Comparison of ENCODE assay signal across 10 cellular contexts in genomic region chr7:26857170-26857533, GRCh38. TPM values are rescaled to one million over a fixed set of nuclear protein-coding genes. Genes with fewer than 3 reads are reported as not detected.
DNase-seq lines count a peak whose midpoint lies in the region; ATAC-seq and TF ChIP-seq lines count a peak whose summit lies in the region.
"Had no signal": no experiment of that assay in that cellular context is flagged by ENCODE, and none has a peak within 500 bp of the region (broad histone marks: within the 10 kb centered on the region; RNA-seq: fewer than 3 reads in every experiment).

No MANE protein-coding gene starts in this region.

- H3K4me3 ChIP-seq in Loucy (ENCODE audit: low read length, poor library complexity, severe bottlenecking) (peak overlapping the region; percentile 86), duodenal mucosa (ENCODE audit: low read depth in 1 of 2, low read length in 2 of 2) (peak overlapping the region; percentile 5 to 42), mononuclear cell (ENCODE audit: low read length) (peak overlapping the region; percentile 3), thymus (ENCODE audit: low read length) (peak overlapping the region; percentile 16)

- no peak for ATAC-seq in HG03469 (IDR thresholded peaks at IDR 0.05; ENCODE audit: unreplicated experiment)

- H3K4me1 ChIP-seq in Loucy (ENCODE audit: insufficient read depth, low read length, poor library complexity, severe bottlenecking) (peaks cover 92% of the 10 kb centered on the region), duodenal mucosa (ENCODE audit: control insufficient read depth in 1 of 2, insufficient read depth in 2 of 2, low read length in 2 of 2) (no peaks in the 10 kb centered on the region), mononuclear cell (ENCODE audit: insufficient read depth, low read length) (peaks cover 21% of the 10 kb centered on the region), thymus (ENCODE audit: control insufficient read depth, insufficient read depth, low read length) (no peaks in the 10 kb centered on the region)

- DNase-seq in middle frontal gyrus (ENCODE audit: extremely low spot score, low spot score) = no peak
- no peak for DNase-seq in KG1 (lab: John Stamatoyannopoulos, UW)
- DNase-seq: activated CD4-positive, alpha-beta T cell treated with anti-CD3 and anti-CD28 coated beads for 4 hours; NCI-H2107; SHP77 had no signal

- H3K9ac ChIP-seq in Loucy (ENCODE audit: low read depth, low read length, poor library complexity, severe bottlenecking) (peak overlapping the region; percentile 94), duodenal mucosa (ENCODE audit: low read depth in 1 of 2, low read length in 2 of 2) (peak overlapping the region in 1 of 2 donors; percentile 14)

- peak overlapping the region; percentile 98 for H3K4me2 ChIP-seq in Loucy (ENCODE audit: low read depth, low read length, poor library complexity, severe bottlenecking)

- no peaks in the 10 kb centered on the region for H3F3A ChIP-seq in Loucy (ENCODE audit: low read depth)

- 9% methylated on average over 9 of the region's 9 CpGs for WGBS in thymus

- no peaks in the 10 kb centered on the region for H3K36me3 ChIP-seq in Loucy (ENCODE audit: insufficient read depth, low read length)
- peaks cover 0 to 2% of the 10 kb centered on the region in 2 donors for H3K36me3 ChIP-seq in duodenal mucosa (ENCODE audit: control insufficient read depth in 1 of 2, insufficient read depth in 2 of 2, low read length in 2 of 2)
- no peaks in the 10 kb centered on the region for H3K36me3 ChIP-seq in thymus (ENCODE audit: control insufficient read depth, insufficient read depth)

- H3K9me3 ChIP-seq in Loucy (ENCODE audit: insufficient read depth, low read depth, low read length) (no peaks in the 10 kb centered on the region), duodenal mucosa (ENCODE audit: control insufficient read depth in 1 of 2, low read length in 2 of 2) (no peaks in the 10 kb centered on the region), mononuclear cell (ENCODE audit: low read depth, low read length) (no peaks in the 10 kb centered on the region), thymus (ENCODE audit: control insufficient read depth) (no peaks in the 10 kb centered on the region)

- no peak; the same call in none of the 2 replicates for TF ChIP-seq CTCF in Loucy (conservative IDR thresholded peaks at IDR 0.05; ENCODE audit: low read length)

- H2AFZ ChIP-seq in Loucy (ENCODE audit: low read length) = no peak overlapping the region

- H3K27ac ChIP-seq in duodenal mucosa (ENCODE audit: low read depth, low read length) (peak overlapping the region; percentile 67), thymus (ENCODE audit: low read depth) (no peak overlapping the region)

- H3K79me2 ChIP-seq in Loucy (ENCODE audit: insufficient read depth, low read length) = peaks cover 99% of the 10 kb centered on the region

- H3K9me2 ChIP-seq in Loucy (replicated peaks; ENCODE audit: low read depth, low read length) = no peaks in the 10 kb centered on the region

- no peaks in the 10 kb centered on the region for H4K20me1 ChIP-seq in Loucy (ENCODE audit: insufficient read depth, low read length, poor library complexity, severe bottlenecking)

- H3K27me3 ChIP-seq in Loucy (ENCODE audit: insufficient read depth, low read length, poor library complexity, severe bottlenecking) (no peaks in the 10 kb centered on the region), duodenal mucosa (ENCODE audit: control insufficient read depth in 1 of 2, insufficient read depth in 2 of 2, low read length in 2 of 2) (peaks cover 0 to 3% of the 10 kb centered on the region in 2 donors), mononuclear cell (ENCODE audit: insufficient read depth, low read length) (peaks cover 4% of the 10 kb centered on the region), thymus (ENCODE audit: control insufficient read depth, insufficient read depth) (peaks cover 11% of the 10 kb centered on the region)

RNA-seq across cellular contexts. Expression of gene SKAP2, which starts 7.2 kb away (rescaled TPM):
- 14.3 TPM for total RNA-seq in mononuclear cell
- 10.6 TPM for polyA plus RNA-seq in thymus

Comparison
In these comparisons a context has a peak if more than half of its experiments do, and no peak if none do; other contexts are left out.
1. H3K4me3 ChIP-seq: peak in every context shown above with its lines; median percentile 86 in Loucy; 24 in duodenal mucosa; 16 in thymus; 3 in mononuclear cell.